Comparison of ENCODE assay signal across 10 cellular contexts in the genomic region with DNA sequence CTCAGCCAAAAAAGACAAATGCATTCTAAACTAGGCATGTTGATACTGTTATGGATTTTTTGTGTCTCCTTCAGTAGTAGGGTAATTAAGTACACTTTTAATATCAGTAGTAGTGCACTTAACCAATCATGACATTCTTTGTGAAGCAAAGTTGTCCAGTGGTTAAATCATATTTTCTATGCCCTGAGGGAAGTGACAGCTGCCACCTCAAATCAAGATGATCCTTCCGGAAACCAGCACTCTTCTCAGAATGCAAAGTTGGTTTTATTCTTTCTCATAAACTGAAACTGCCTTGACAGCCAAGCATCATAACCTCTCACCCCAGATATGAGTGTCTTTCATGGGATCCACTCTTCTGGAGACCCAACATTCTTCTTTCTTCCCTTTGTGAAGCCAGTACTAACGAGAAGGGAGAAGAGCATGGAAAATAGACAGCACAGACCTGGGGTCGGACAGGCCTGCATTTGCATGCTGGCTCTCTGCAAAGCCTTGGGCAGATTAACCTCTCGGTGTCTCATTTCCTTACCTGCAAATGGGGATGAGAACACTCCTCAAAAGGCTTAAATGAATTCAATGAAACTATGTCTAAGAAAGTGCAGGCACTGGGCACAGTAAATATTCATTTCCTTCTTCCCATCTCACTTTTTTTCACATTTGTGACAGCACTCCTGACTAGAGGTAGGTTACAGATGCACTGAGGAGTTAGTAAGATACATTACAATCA. TPM values are rescaled to one million over a fixed set of nuclear protein-coding genes. Genes with fewer than 3 reads are reported as not detected.
DNase-seq lines count a peak whose midpoint lies in the region; ATAC-seq lines count a peak whose summit lies in the region.
"Had no signal": no experiment of that assay in that cellular context is flagged by ENCODE, and none has a peak within 500 bp of the region (broad histone marks: within the 10 kb centered on the region; RNA-seq: fewer than 3 reads in every experiment).

No MANE protein-coding gene starts in this region.

- peak overlapping the region; percentile 58 to 80 (median 74) for H3K4me2 ChIP-seq in BLaER1 treated with 17β-estradiol and CSF1 and Interleukin-3, amounts not matched to agents 10 nM and 100 nM

- no peaks in the 10 kb centered on the region for H3K27me3 ChIP-seq in BLaER1 treated with 17β-estradiol and CSF1 and Interleukin-3, amounts not matched to agents 10 nM and 100 nM
- H3K27me3 ChIP-seq: SJCRH30 had no signal

- 0 out of 20 replicates have a peak overlapping the region, but pooled peaks of 1 of the 10 experiments have one; percentile 10 for H3K4me3 ChIP-seq in BLaER1 treated with 17β-estradiol and CSF1 and Interleukin-3, amounts not matched to agents 10 nM and 100 nM
- H3K4me3 ChIP-seq: SJCRH30, skin epidermis had no signal

- H3K4me3 Mint-ChIP-seq in activated T-helper 1 cell treated with anti-CD3 and anti-CD28 coated beads, Interleukin-12 subunit alpha, Interleukin-12 subunit beta, Interleukin-2, Interleukin-4 antibody, amounts not matched to agents 30 ng/mL and 10 ng/mL and 1 ng/mL, durations not matched to agents 14 hours and 24 hours and 36 hours: peak overlapping the region; percentile 47

- intact Hi-C loops in activated T-helper 1 cell treated with anti-CD3 and anti-CD28 coated beads, Interleukin-12 subunit alpha, Interleukin-12 subunit beta, Interleukin-2, Interleukin-4 antibody, amounts not matched to agents 30 ng/mL and 10 ng/mL and 1 ng/mL, durations not matched to agents 14 hours and 24 hours and 36 hours (cut with micrococcal nuclease): loop anchor here (1.0 to 5.0 kb wide), 13 partner anchors 13 to 600 kb away; a partner anchor contains a TSS

- peak; percentile 50 for DNase-seq in GM19238 (ENCODE audit: insufficient read length, low spot score)
- DNase-seq in activated T-helper 1 cell treated with anti-CD3 and anti-CD28 coated beads, Interleukin-12 subunit alpha, Interleukin-12 subunit beta, Interleukin-2, Interleukin-4 antibody, amounts not matched to agents 30 ng/mL and 10 ng/mL and 1 ng/mL, durations not matched to agents 14 hours and 24 hours and 36 hours (ENCODE audit: low spot score): peak; percentile 45
- no peak for DNase-seq in SKM-1 treated with dmso at 0.1 percent for 144 hours (lab: John Stamatoyannopoulos, UW; ENCODE audit: unreplicated experiment)
- DNase-seq in T-helper 9 cell: no peak
- no peak for DNase-seq in DMS114 treated with DMSO at 0.1 percent for 48 hours (lab: John Stamatoyannopoulos, UW; ENCODE audit: unreplicated experiment)
- DNase-seq in SHP77 (lab: John Stamatoyannopoulos, UW): no peak

- H3K9ac ChIP-seq in BLaER1 treated with 17β-estradiol and CSF1 and Interleukin-3, amounts not matched to agents 10 nM and 100 nM: peak overlapping the region in 3 of 11 experiments; percentile 4 to 35 (median 10); a peak in 2 of 22 replicates

- peaks cover 0 to 25% (median 7%) of the 10 kb centered on the region in 11 experiments; a peak in 9 of 22 replicates for H4K20me1 ChIP-seq in BLaER1 treated with 17β-estradiol and CSF1 and Interleukin-3, amounts not matched to agents 10 nM and 100 nM

- peak overlapping the region in 4 of 11 experiments; percentile 8 to 21 (median 13); a peak in 6 of 22 replicates for H3K27ac ChIP-seq in BLaER1 treated with 17β-estradiol and CSF1 and Interleukin-3, amounts not matched to agents 10 nM and 100 nM
- H3K27ac ChIP-seq: SJCRH30 had no signal

- peak; percentile 73 for ATAC-seq in HG03097 (IDR thresholded peaks at IDR 0.05; ENCODE audit: low FRiP score, unreplicated experiment)

- H3K27ac Mint-ChIP-seq in activated T-helper 1 cell treated with anti-CD3 and anti-CD28 coated beads, Interleukin-12 subunit alpha, Interleukin-12 subunit beta, Interleukin-2, Interleukin-4 antibody, amounts not matched to agents 30 ng/mL and 10 ng/mL and 1 ng/mL, durations not matched to agents 14 hours and 24 hours and 36 hours: peak overlapping the region; percentile 87

- H3K36me3 ChIP-seq in BLaER1 treated with 17β-estradiol and CSF1 and Interleukin-3, amounts not matched to agents 10 nM and 100 nM: peaks cover 7 to 25% (median 11%) of the 10 kb centered on the region in 11 experiments; a peak in 20 of 22 replicates

- H3K9me3 ChIP-seq in BLaER1 treated with 17β-estradiol and CSF1 and Interleukin-3, amounts not matched to agents 10 nM and 100 nM (replicated peaks in 1 of 11): peaks cover 4 to 16% (median 6%) of the 10 kb centered on the region in 11 experiments; a peak in 20 of 22 replicates
- H3K9me3 ChIP-seq: SJCRH30 had no signal

- H3K9me3 Mint-ChIP-seq in activated T-helper 1 cell treated with anti-CD3 and anti-CD28 coated beads, Interleukin-12 subunit alpha, Interleukin-12 subunit beta, Interleukin-2, Interleukin-4 antibody, amounts not matched to agents 30 ng/mL and 10 ng/mL and 1 ng/mL, durations not matched to agents 14 hours and 24 hours and 36 hours: no peaks in the 10 kb centered on the region

- peaks cover 36 to 44% (median 39%) of the 10 kb centered on the region in 10 experiments for H3K4me1 ChIP-seq in BLaER1 treated with 17β-estradiol and CSF1 and Interleukin-3, amounts not matched to agents 10 nM and 100 nM

- peaks cover 52% of the 10 kb centered on the region for H3K4me1 Mint-ChIP-seq in activated T-helper 1 cell treated with anti-CD3 and anti-CD28 coated beads, Interleukin-12 subunit alpha, Interleukin-12 subunit beta, Interleukin-2, Interleukin-4 antibody, amounts not matched to agents 30 ng/mL and 10 ng/mL and 1 ng/mL, durations not matched to agents 14 hours and 24 hours and 36 hours (ENCODE audit: low read depth)

- H3K27me3 Mint-ChIP-seq in activated T-helper 1 cell treated with anti-CD3 and anti-CD28 coated beads, Interleukin-12 subunit alpha, Interleukin-12 subunit beta, Interleukin-2, Interleukin-4 antibody, amounts not matched to agents 30 ng/mL and 10 ng/mL and 1 ng/mL, durations not matched to agents 14 hours and 24 hours and 36 hours (ENCODE audit: insufficient read depth): no peaks in the 10 kb centered on the region

- H3K36me3 Mint-ChIP-seq in activated T-helper 1 cell treated with anti-CD3 and anti-CD28 coated beads, Interleukin-12 subunit alpha, Interleukin-12 subunit beta, Interleukin-2, Interleukin-4 antibody, amounts not matched to agents 30 ng/mL and 10 ng/mL and 1 ng/mL, durations not matched to agents 14 hours and 24 hours and 36 hours (ENCODE audit: low read depth): peaks cover 20% of the 10 kb centered on the region

RNA-seq across cellular contexts. Expression of a gene that starts 13.2 kb away (rescaled TPM):
- total RNA-seq in activated T-helper 1 cell treated with anti-CD3 and anti-CD28 coated beads, Interleukin-12 subunit alpha, Interleukin-12 subunit beta, Interleukin-2, Interleukin-4 antibody, amounts not matched to agents 30 ng/mL and 10 ng/mL and 1 ng/mL, durations not matched to agents 14 hours and 24 hours and 36 hours: 41.7 and 44.0 TPM in 2 replicates

RNA-seq across cellular contexts. Expression of a gene that starts 13.3 kb away (rescaled TPM):
- total RNA-seq in activated T-helper 1 cell treated with anti-CD3 and anti-CD28 coated beads, Interleukin-12 subunit alpha, Interleukin-12 subunit beta, Interleukin-2, Interleukin-4 antibody, amounts not matched to agents 30 ng/mL and 10 ng/mL and 1 ng/mL, durations not matched to agents 14 hours and 24 hours and 36 hours: 0.88 and 1.2 TPM in 2 replicates

Comparison
In these comparisons a context has a peak if more than half of its experiments do, and no peak if none do; other contexts are left out.
1. DNase-seq: peak in GM19238 (single experiment) and activated T-helper 1 cell treated with anti-CD3 and anti-CD28 coated beads, Interleukin-12 subunit alpha, Interleukin-12 subunit beta, Interleukin-2, Interleukin-4 antibody, amounts not matched to agents 30 ng/mL and 10 ng/mL and 1 ng/mL, durations not matched to agents 14 hours and 24 hours and 36 hours (single experiment); none in SKM-1 treated with dmso at 0.1 percent for 144 hours (single experiment), T-helper 9 cell (single experiment), DMS114 treated with DMSO at 0.1 percent for 48 hours (single experiment) and SHP77 (0 of 2).